Comparison of ENCODE assay signal across 8 cellular contexts in genomic region chr9:73183917-73184861, GRCh38. TPM values are rescaled to one million over a fixed set of nuclear protein-coding genes. Genes with fewer than 3 reads are reported as not detected.
DNase-seq lines count a peak whose midpoint lies in the region; ATAC-seq and FAIRE-seq lines count a peak whose summit lies in the region.

No MANE protein-coding gene starts in this region.

- H3K9me3 ChIP-seq in small intestine (ENCODE audit: control insufficient read depth, low read depth), result no peaks in the 10 kb centered on the region

- WGBS in small intestine, 3 donors, result 49 to 58% (median 52%) methylated on average over 3 of the region's 3 CpGs

- H3K27ac ChIP-seq in small intestine (ENCODE audit: low read depth in 1 of 2, low read length in 1 of 2), result no peak overlapping the region

- peak; percentile 19 for DNase-seq in G401 (ENCODE audit: low spot score)
- peak; percentile 64 for DNase-seq in Jurkat, Clone E6-1 (ENCODE audit: low read depth, low spot score)
- peak; percentile 46 for DNase-seq in RPMI7951 (ENCODE audit: low read depth)
- peak; percentile 51 for DNase-seq in fibroblast of the conjunctiva (ENCODE audit: low read depth)
- DNase-seq in small intestine, result peak; percentile 53
- DNase-seq in AG08396 (ENCODE audit: low spot score), result no peak

- ATAC-seq in HG03025 (IDR thresholded peaks at IDR 0.05; ENCODE audit: low FRiP score, unreplicated experiment), result no peak
- no peak for ATAC-seq in HG02970 (IDR thresholded peaks at IDR 0.05; ENCODE audit: low FRiP score, unreplicated experiment)

- no peaks in the 10 kb centered on the region for H3K36me3 ChIP-seq in small intestine (ENCODE audit: control insufficient read depth in 2 of 2, insufficient read depth in 2 of 2, low read length in 2 of 2)

- FAIRE-seq in small intestine (lab: Jason Lieb, UNC), result peak; percentile 99

- in situ Hi-C loops in G401 (cut with HindIII; ENCODE audit: low sequenced_read_pairs), result no loop called here

- H3K4me1 ChIP-seq in small intestine (ENCODE audit: control insufficient read depth in 2 of 2, insufficient read depth in 1 of 2, low read depth in 1 of 2, low read length in 1 of 2), result no peaks in the 10 kb centered on the region

- H3K27me3 ChIP-seq in small intestine (ENCODE audit: control insufficient read depth in 2 of 2, insufficient read depth in 2 of 2, low read length in 2 of 2), result no peaks in the 10 kb centered on the region

- no peak overlapping the region for H3K4me3 ChIP-seq in Jurkat, Clone E6-1 (ENCODE audit: low read length)
- H3K4me3 ChIP-seq in small intestine (ENCODE audit: low read depth in 1 of 2, low read length in 2 of 2), result no peak overlapping the region

RNA-seq across cellular contexts. Expression of gene ANXA1, which starts 32.5 kb away (rescaled TPM):
- total RNA-seq in G401 (2014; rRNA removed; shearing (Covaris generic)), result 9.4 and 15.9 TPM in 2 replicates
- polyA plus RNA-seq in Jurkat, Clone E6-1 (2012; ENCODE audit: insufficient read depth, insufficient read length), result 11.2 TPM
- total RNA-seq in RPMI7951 (2014; rRNA removed; shearing (Covaris generic)), result 652 and 737 TPM in 2 replicates
- 10 to 100 TPM; 19.0 to 84.1 (median 56.7) TPM for polyA plus RNA-seq in small intestine

Comparison
In these comparisons a context has a peak if more than half of its experiments do, and no peak if none do; other contexts are left out.
1. RNA of gene ANXA1, which starts 32.5 kb away (total RNA-seq): 652 to 737 TPM in RPMI7951; 9.4 to 15.9 TPM in G401; every median in the first group is over 10 times any median in the second.